ENCODE assay signal across 8 cellular contexts in the genomic region with DNA sequence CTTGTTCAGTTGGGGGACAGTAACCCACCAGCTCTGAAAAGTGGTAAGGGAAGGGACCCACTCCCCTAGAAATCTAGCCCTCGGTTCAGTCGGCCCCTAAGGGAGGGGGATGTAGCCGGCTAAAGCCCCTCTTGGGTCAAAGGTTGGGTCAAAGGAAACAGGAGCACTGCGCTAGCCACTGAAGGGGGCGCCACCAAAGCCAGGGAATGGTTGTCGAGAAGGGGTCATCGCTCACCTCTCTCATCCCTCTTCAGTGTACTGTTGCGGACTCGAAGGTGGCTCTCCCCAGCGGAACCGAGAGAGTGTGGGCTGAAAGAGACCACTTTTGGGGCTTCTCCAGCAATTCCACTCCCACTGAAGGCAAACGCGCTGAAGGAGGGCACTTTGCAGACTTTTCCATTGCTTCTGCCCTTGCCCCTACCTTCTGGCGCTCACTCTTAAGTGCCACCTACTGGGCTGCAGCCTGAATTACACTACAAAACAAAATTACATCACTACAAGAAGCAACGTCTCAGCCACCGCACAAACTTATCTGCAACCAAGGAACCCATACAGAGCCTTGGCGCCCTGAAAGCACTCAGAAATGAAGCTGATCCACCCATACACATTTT.
DNase-seq lines count a peak whose midpoint lies in the region; ATAC-seq and TF ChIP-seq lines count a peak whose summit lies in the region.

No MANE protein-coding gene starts in this region.

- no peaks in the 10 kb centered on the region for H3K4me1 ChIP-seq in upper lobe of right lung

- H3K4me3 ChIP-seq in choroid plexus epithelial cell (ENCODE audit: low read depth, low read length), result no peak overlapping the region
- no peak overlapping the region for H3K4me3 ChIP-seq in upper lobe of right lung

- peak; percentile 43 for ATAC-seq in upper lobe of right lung

- intact Hi-C loops in upper lobe of right lung (cut with DNase I), result no loop called here

- H3K27me3 ChIP-seq in upper lobe of right lung, result no peaks in the 10 kb centered on the region

- H3K9me3 ChIP-seq in upper lobe of right lung, result no peaks in the 10 kb centered on the region

- peak; percentile 63 for TF ChIP-seq CTCF in choroid plexus epithelial cell (conservative IDR thresholded peaks at IDR 0.05; ENCODE audit: low read depth, low read length)
- peak; percentile 29 for TF ChIP-seq CTCF in upper lobe of right lung (IDR thresholded peaks at IDR 0.05)

- H3K27ac ChIP-seq in upper lobe of right lung, result no peak overlapping the region

- peak; percentile 16 for DNase-seq in stimulated activated CD4-positive, alpha-beta T cell treated with anti-CD3 and anti-CD28 coated beads, Interleukin-15, amount 100 ng/mL, for 24 hours
- no peak for DNase-seq in stimulated activated CD4-positive, alpha-beta T cell treated with anti-CD3 and anti-CD28 coated beads, Interleukin-4, amount 100 ng/mL, for 4 hours
- peak; percentile 5 for DNase-seq in HuH-7.5 (ENCODE audit: low spot score)
- DNase-seq in choroid plexus epithelial cell (ENCODE audit: low read depth), result peak; percentile 36
- no peak for DNase-seq in upper lobe of right lung
- no peak for DNase-seq in activated CD4-positive, CD25-positive, alpha-beta regulatory T cell (lab: John Stamatoyannopoulos, UW)
- no peak for DNase-seq in stimulated activated CD4-positive, alpha-beta T cell treated with anti-CD3 and anti-CD28 coated beads, Interleukin-1b, Interleukin-23, amount 100 ng/mL, for 48 hours
- DNase-seq in ureter (ENCODE audit: low spot score), result no peak

- H3K36me3 ChIP-seq in upper lobe of right lung, result no peaks in the 10 kb centered on the region

Comparison
In these comparisons a context has a peak if more than half of its experiments do, and no peak if none do; other contexts are left out.
1. DNase-seq: peak in stimulated activated CD4-positive, alpha-beta T cell treated with anti-CD3 and anti-CD28 coated beads, Interleukin-15, amount 100 ng/mL, for 24 hours (single experiment), HuH-7.5 (single experiment) and choroid plexus epithelial cell (single experiment); none in stimulated activated CD4-positive, alpha-beta T cell treated with anti-CD3 and anti-CD28 coated beads, Interleukin-4, amount 100 ng/mL, for 4 hours (0 of 2), upper lobe of right lung (single experiment), activated CD4-positive, CD25-positive, alpha-beta regulatory T cell (0 of 4), stimulated activated CD4-positive, alpha-beta T cell treated with anti-CD3 and anti-CD28 coated beads, Interleukin-1b, Interleukin-23, amount 100 ng/mL, for 48 hours (single experiment) and ureter (single experiment).